In genomic region chr2:233840520-233840919, GRCh38 we compare ENCODE assay signal across 14 cellular contexts.
"Had no signal": no experiment of that assay in that cellular context is flagged by ENCODE, and none has a peak within 500 bp of the region (broad histone marks: within the 10 kb centered on the region; RNA-seq: fewer than 3 reads in every experiment).

No MANE protein-coding gene starts in this region.

- H3K36me3 Mint-ChIP-seq: immature natural killer cell had no signal

- H3K4me3 Mint-ChIP-seq: central memory CD8-positive, alpha-beta T cell; dendritic cell treated with granulocyte-macrophage colony-stimulating factor and Interleukin-4, amounts not matched to agents 40 ng/mL and 50 ng/mL, for 4 days; immature natural killer cell; stimulated activated naive B cell treated with anti-CD40 and anti-IgM and Interleukin-4, amounts not matched to agents 10 μg/mL and 1 μg/mL and 100 μg/mL, for 72 hours had no signal

- H3K4me1 ChIP-seq: gastroesophageal sphincter, thyroid gland had no signal

- H3K9me3 Mint-ChIP-seq: central memory CD8-positive, alpha-beta T cell; dendritic cell treated with granulocyte-macrophage colony-stimulating factor and Interleukin-4, amounts not matched to agents 40 ng/mL and 50 ng/mL, for 4 days; immature natural killer cell; stimulated activated naive B cell treated with anti-CD40 and anti-IgM and Interleukin-4, amounts not matched to agents 10 μg/mL and 1 μg/mL and 100 μg/mL, for 72 hours had no signal

- ATAC-seq: esophagus mucosa; gastroesophageal sphincter; left ventricle myocardium superior; stimulated activated naive B cell treated with anti-CD40 and anti-IgM and Interleukin-4, amounts not matched to agents 10 μg/mL and 1 μg/mL and 100 μg/mL, for 72 hours had no signal

- H3K27ac Mint-ChIP-seq: dendritic cell treated with granulocyte-macrophage colony-stimulating factor and Interleukin-4, amounts not matched to agents 40 ng/mL and 50 ng/mL, for 4 days; immature natural killer cell; stimulated activated naive B cell treated with anti-CD40 and anti-IgM and Interleukin-4, amounts not matched to agents 10 μg/mL and 1 μg/mL and 100 μg/mL, for 72 hours had no signal

- DNase-seq: activated CD4-positive, alpha-beta T cell treated with anti-CD3 and anti-CD28 coated beads, Interleukin-2, amount 50 U/mL, for 4 hours; activated naive CD4-positive, alpha-beta T cell treated with Interleukin-2 at 50 U/mL for 16 hours; activated T-cell treated with anti-CD3 and anti-CD28 coated beads for 4 hours; brain microvascular endothelial cell; effector CD8-positive, alpha-beta T cell; immature natural killer cell; kidney glomerular epithelial cell; left ventricle myocardium superior; stimulated activated naive B cell treated with anti-CD40 and anti-IgM and Interleukin-4, amounts not matched to agents 10 μg/mL and 1 μg/mL and 100 μg/mL, for 72 hours; thyroid gland had no signal

- H3K27me3 ChIP-seq: brain microvascular endothelial cell, gastroesophageal sphincter, thyroid gland had no signal

- H3K36me3 ChIP-seq: gastroesophageal sphincter, thyroid gland had no signal

- H3K4me1 Mint-ChIP-seq: immature natural killer cell had no signal

- H3K9me3 ChIP-seq: gastroesophageal sphincter, thyroid gland had no signal

- H3K27me3 Mint-ChIP-seq: central memory CD8-positive, alpha-beta T cell; dendritic cell treated with granulocyte-macrophage colony-stimulating factor and Interleukin-4, amounts not matched to agents 40 ng/mL and 50 ng/mL, for 4 days; stimulated activated naive B cell treated with anti-CD40 and anti-IgM and Interleukin-4, amounts not matched to agents 10 μg/mL and 1 μg/mL and 100 μg/mL, for 72 hours had no signal

- H3K4me3 ChIP-seq: gastroesophageal sphincter, thyroid gland had no signal

- H3K27ac ChIP-seq: brain microvascular endothelial cell, gastroesophageal sphincter, thyroid gland had no signal
